8 cellular contexts compared by ENCODE assay signal in genomic region chr9:63822615-63823374, GRCh38.
A peak's percentile ranks its signal among the peaks of the same experiment; 100 is the strongest.
DNase-seq lines count a peak whose midpoint lies in the region; ATAC-seq, FAIRE-seq and TF ChIP-seq lines count a peak whose summit lies in the region.
"Not testable (repeated sequence)": the region's sequence is repeated elsewhere in the genome, so short reads cannot be mapped to it uniquely, and the experiment has no call there.

No MANE protein-coding gene starts in this region.

- H3K9ac ChIP-seq in DND-41 (ENCODE audit: low read depth, low read length): not testable (repeated sequence)
- H3K9ac ChIP-seq in H1 (replicated peaks in 1 of 4; ENCODE audit: extremely low read depth in 1 of 4, low read depth in 3 of 4, low read length in 3 of 4): peak overlapping the region in 1 of 4 experiments; percentile 4; a peak in 1 of 7 replicates

- intact Hi-C loops in Panc1 (cut with micrococcal nuclease; ENCODE audit: unreplicated experiment); Right ventricle myocardium superior (cut with DNase I); left lung (cut with DNase I); mucosa of descending colon (cut with DNase I, micrococcal nuclease); psoas muscle (cut with DNase I): not testable (repeated sequence)

- not testable (repeated sequence) for H3K36me3 ChIP-seq in DND-41 (ENCODE audit: insufficient read depth, low read length); Panc1 (ENCODE audit: control insufficient read depth, insufficient read depth, low read length); H1 (ENCODE audit: control insufficient read depth in 2 of 4, insufficient read depth in 4 of 4, low read length in 3 of 4); left lung; mucosa of descending colon (ENCODE audit: low read depth); psoas muscle (ENCODE audit: insufficient read depth in 1 of 2, low read depth in 1 of 2)

- POLR2A ChIA-PET in Panc1 (lab: Charles Lee); H1 (lab: Charles Lee; ENCODE audit: partially characterized antibody): not testable (repeated sequence)

- not testable (repeated sequence) for H4K5ac ChIP-seq in H1 (ENCODE audit: insufficient read length, low read depth, low read length)

- H3K9me3 ChIP-seq in DND-41 (ENCODE audit: insufficient read depth, low read length, severe bottlenecking); Panc1 (ENCODE audit: control insufficient read depth, insufficient read depth, low read depth, low read length); left lung; psoas muscle: not testable (repeated sequence)
- H3K9me3 ChIP-seq in H1 (ENCODE audit: insufficient read depth in 2 of 2, low read depth in 1 of 2, low read length in 1 of 2): peaks cover 19 to 34% of the 10 kb centered on the region in 2 experiments
- peaks cover 24% of the 10 kb centered on the region for H3K9me3 ChIP-seq in mucosa of descending colon

- H3K14ac ChIP-seq in H1 (ENCODE audit: insufficient read length): not testable (repeated sequence)

- not testable (repeated sequence) for H3K79me1 ChIP-seq in H1 (ENCODE audit: low read depth, low read length)

- H3K79me2 ChIP-seq in DND-41 (ENCODE audit: insufficient read depth, low read length); H1 (ENCODE audit: control insufficient read depth in 1 of 2, insufficient read depth in 2 of 2, low read length in 2 of 2): not testable (repeated sequence)

- CTCF ChIA-PET in Panc1 (lab: Charles Lee); H1 (lab: Charles Lee; ENCODE audit: partially characterized antibody): not testable (repeated sequence)

- not testable (repeated sequence) for TF ChIP-seq POLR2A in H1 (IDR thresholded peaks at IDR 0.05; ENCODE audit: control extremely low read depth in 1 of 2, low read depth in 2 of 2, low read length in 2 of 2)

- not testable (repeated sequence) for TF ChIP-seq RAD21 in H1 (IDR thresholded peaks at IDR 0.05 in 1 of 2, conservative IDR thresholded peaks at IDR 0.05 in 1 of 2; ENCODE audit: low read depth in 2 of 2, low read length in 2 of 2)

- 0 out of 2 replicates have a peak overlapping the region, but pooled peaks have one; percentile 54 for H2BK15ac ChIP-seq in H1 (ENCODE audit: low read length)

- not testable (repeated sequence) for DNase-seq in DND-41; Panc1 (ENCODE audit: low read depth, low spot score); H1 (ENCODE audit: low read depth in 1 of 2, low spot score in 2 of 2); Right ventricle myocardium superior; left lung; mucosa of descending colon; psoas muscle; urothelium cell line (ENCODE audit: low spot score)

- H4K20me1 ChIP-seq in DND-41 (ENCODE audit: insufficient read depth, low read length); H1 (replicated peaks in 1 of 2; ENCODE audit: control insufficient read depth in 1 of 2, insufficient read depth in 2 of 2, low read length in 2 of 2): not testable (repeated sequence)

- TF ChIP-seq CTCF in DND-41 (IDR thresholded peaks at IDR 0.05; ENCODE audit: borderline replicate concordance, extremely low read depth, low read length, poor library complexity, severe bottlenecking); Panc1 (IDR thresholded peaks at IDR 0.05); H1 (IDR thresholded peaks at IDR 0.05; ENCODE audit: control extremely low read depth in 1 of 3, insufficient read depth in 1 of 3, low read depth in 1 of 3, low read length in 3 of 3); left lung (IDR thresholded peaks at IDR 0.05); mucosa of descending colon (IDR thresholded peaks at IDR 0.05); psoas muscle (IDR thresholded peaks at IDR 0.05): not testable (repeated sequence)

- not testable (repeated sequence) for BruUV-seq in Panc1 (replicated peaks; lab: Mats Ljungman, UMichigan)

- not testable (repeated sequence) for H3K4me2 ChIP-seq in DND-41 (ENCODE audit: insufficient read depth, low read length); H1 (ENCODE audit: insufficient read depth in 1 of 2, low read depth in 2 of 2, low read length in 2 of 2)

- not testable (repeated sequence) for H3K23ac ChIP-seq in H1 (ENCODE audit: insufficient read length)

- not testable (repeated sequence) for H4K8ac ChIP-seq in H1 (ENCODE audit: extremely low read depth, insufficient read depth, low read length)

- in situ Hi-C loops in Panc1 (cut with HindIII; ENCODE audit: low pct_unique_long_range_greater_than_20kb, low sequenced_read_pairs): not testable (repeated sequence)

- not testable (repeated sequence) for H3K4ac ChIP-seq in H1 (replicated peaks; ENCODE audit: insufficient read length, low read depth, low read length)

- H3K27me3 ChIP-seq in DND-41 (ENCODE audit: insufficient read depth, low read length, poor library complexity); Panc1 (ENCODE audit: control insufficient read depth, insufficient read depth, low read length); left lung; psoas muscle (ENCODE audit: insufficient read depth in 3 of 3, low read length in 2 of 3): not testable (repeated sequence)
- peaks cover 3 to 17% (median 13%) of the 10 kb centered on the region in 4 experiments for H3K27me3 ChIP-seq in H1 (replicated peaks in 1 of 4; ENCODE audit: control insufficient read depth in 3 of 4, extremely low read depth in 1 of 4, insufficient read depth in 3 of 4, low read length in 3 of 4)

- H4K91ac ChIP-seq in H1 (replicated peaks; ENCODE audit: insufficient read length, low read length): not testable (repeated sequence)

- WGBS in H1 (ENCODE audit: extremely low coverage in 1 of 2, insufficient coverage in 1 of 2, insufficient read length in 1 of 2, insufficient replicate concordance in 2 of 2, low coverage in 1 of 2, low lambda C conversion rate in 2 of 2, missing lambda C conversion rate in 1 of 2), 2 experiments: 61% methylated on average over 6 of the region's 6 CpGs; no CpG with 5 or more reads in 1 of the 2 experiments
- WGBS in psoas muscle, 3 donors: 52 to 59% (median 57%) methylated on average over 6 of the region's 6 CpGs

- not testable (repeated sequence) for H3K27ac ChIP-seq in DND-41 (ENCODE audit: low read length); Panc1 (ENCODE audit: low read length); H1 (ENCODE audit: low read depth, low read length); left lung; psoas muscle

- not testable (repeated sequence) for H2BK12ac ChIP-seq in H1 (ENCODE audit: low read depth, low read length)

- not testable (repeated sequence) for H3K4me1 ChIP-seq in DND-41 (ENCODE audit: insufficient read depth, low read length); Panc1 (ENCODE audit: control insufficient read depth, insufficient read depth, low read length); H1 (replicated peaks in 1 of 4; ENCODE audit: control insufficient read depth in 3 of 4, insufficient read depth in 4 of 4, low read length in 3 of 4); left lung; mucosa of descending colon (ENCODE audit: low read depth); psoas muscle

- H2BK5ac ChIP-seq in H1 (ENCODE audit: low read depth, low read length): not testable (repeated sequence)

- TF ChIP-seq EP300 in H1 (IDR thresholded peaks at IDR 0.05; ENCODE audit: borderline replicate concordance in 1 of 2, low read depth in 2 of 2, low read length in 2 of 2): not testable (repeated sequence)

- not testable (repeated sequence) for H2BK20ac ChIP-seq in H1 (ENCODE audit: low read length)

- not testable (repeated sequence) for H2AK5ac ChIP-seq in H1 (ENCODE audit: low read depth, low read length)

- not testable (repeated sequence) for H3K4me3 ChIP-seq in DND-41 (ENCODE audit: low read depth in 1 of 2, low read length in 2 of 2); Panc1 (ENCODE audit: low read depth in 2 of 2, low read length in 2 of 2); H1 (ENCODE audit: extremely low read depth in 1 of 4, insufficient read depth in 2 of 4, low read depth in 3 of 4, low read length in 4 of 4); left lung; mucosa of descending colon; psoas muscle

- H3K18ac ChIP-seq in H1 (ENCODE audit: extremely low read depth, low read length): not testable (repeated sequence)

- H2BK120ac ChIP-seq in H1 (replicated peaks; ENCODE audit: low read depth, low read length): not testable (repeated sequence)

- ATAC-seq in DND-41 (ENCODE audit: insufficient read depth, low read depth) (peak; percentile 27; the same call in 2 of the 3 replicates), Panc1 (0 out of 2 replicates have a peak, but pooled peaks have one; percentile 43), Right ventricle myocardium superior (ENCODE audit: poor library complexity) (peak; percentile 34), left lung (peak; percentile 20), mucosa of descending colon (peak; percentile 30), psoas muscle (peak in 3 of 4 donors; percentile 14 to 31 (median 16))

- not testable (repeated sequence) for FAIRE-seq in H1 (lab: Jason Lieb, UNC)
- peak; percentile 61 for FAIRE-seq in urothelium cell line (lab: Jason Lieb, UNC)

- H3K56ac ChIP-seq in H1 (replicated peaks; ENCODE audit: insufficient read length, low read depth, low read length): not testable (repeated sequence)

- not testable (repeated sequence) for H3K23me2 ChIP-seq in H1 (ENCODE audit: low read depth, low read length)

- H2AFZ ChIP-seq in DND-41 (ENCODE audit: low read depth, low read length); H1 (ENCODE audit: low read length): not testable (repeated sequence)
